In the genomic region with DNA sequence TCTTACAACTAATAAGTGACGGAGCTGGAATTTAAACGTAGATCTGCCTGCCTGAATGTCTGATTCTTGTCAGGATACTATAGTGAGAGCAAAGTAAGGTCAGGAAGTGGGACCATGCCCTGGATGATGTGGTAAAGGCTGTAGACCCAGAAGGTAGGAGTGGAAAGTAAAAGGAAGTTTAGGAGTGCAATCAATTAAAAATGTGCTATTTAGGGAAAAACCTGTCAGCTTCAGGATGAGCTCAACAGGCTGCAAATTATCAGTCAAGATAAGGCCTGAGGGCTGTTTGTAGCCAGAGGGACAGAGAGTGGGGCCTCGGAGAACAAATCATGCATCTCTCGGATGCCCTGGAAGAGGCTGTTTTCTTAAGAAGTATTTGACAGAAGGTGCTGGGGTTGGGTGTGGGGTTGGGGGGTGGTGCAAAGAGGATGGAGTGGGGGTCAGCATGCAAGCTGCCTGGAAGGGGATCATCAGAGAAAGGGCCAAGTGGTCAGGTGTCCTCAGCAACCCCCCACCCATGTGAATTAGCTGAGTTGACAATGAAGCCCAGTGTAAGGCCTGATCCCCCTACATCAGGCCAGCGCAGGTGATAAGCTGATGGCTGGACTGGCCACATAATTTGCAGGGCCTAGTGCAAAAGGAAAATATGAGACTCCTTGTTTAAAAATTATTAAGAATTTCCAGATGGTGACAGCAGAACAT, we compare ENCODE assay signal across 25 cellular contexts.
"Had no signal": no experiment of that assay in that cellular context is flagged by ENCODE, and none has a peak within 500 bp of the region (broad histone marks: within the 10 kb centered on the region; RNA-seq: fewer than 3 reads in every experiment).

No MANE protein-coding gene starts in this region.

- H3K27ac ChIP-seq: breast epithelium, KMS-11, SK-N-MC had no signal

- DNase-seq: activated B cell treated with CpG ODN at 0.5 μM for 24 hours; activated CD4-positive, alpha-beta T cell treated with anti-CD3 and anti-CD28 coated beads, Interleukin-2, amount 10 ng/mL, durations not matched to agents 7 days and 5 days; activated CD8-positive, alpha-beta T cell treated with anti-CD3 and anti-CD28 coated beads for 36 hours; activated effector memory CD4-positive, alpha-beta T cell treated with Interleukin-2 at 50 U/mL for 16 hours; activated naive CD4-positive, alpha-beta T cell; activated T-cell treated with anti-CD3 and anti-CD28 coated beads, Interleukin-2, amount 50 U/mL, for 24 hours; aorta; caudate nucleus; MV-4-11; NCI-H1092 treated with DMSO at 0.1 percent for 48 hours; NCI-H1417 treated with DMSO at 0.1 percent for 48 hours; NCI-H1694; NCI-H2029; NCI-H2107; NCI-H2171 treated with DMSO at 0.1 percent for 48 hours; NCI-H226; NCI-H510A; NCI-H526 treated with DMSO at 0.1 percent for 48 hours; NK-92 treated with Interleukin-12 subunit alpha and Interleukin-12 subunit beta, amount 100 ng/mL, for 24 hours; OCI-M1; RPMI8226; T-helper 1 cell had no signal
